In genomic region chr1:102693345-102693744, GRCh38 we compare ENCODE assay signal across 21 cellular contexts.
"Had no signal": no experiment of that assay in that cellular context is flagged by ENCODE, and none has a peak within 500 bp of the region (broad histone marks: within the 10 kb centered on the region; RNA-seq: fewer than 3 reads in every experiment).

No MANE protein-coding gene starts in this region.

- H3K4me3 ChIP-seq: dorsolateral prefrontal cortex, hepatocyte, left ventricle myocardium inferior, lower lobe of right lung, neural progenitor cell, ovary, suprapubic skin, thyroid gland had no signal

- DNase-seq: dorsolateral prefrontal cortex; effector CD8-positive, alpha-beta T cell; foreskin melanocyte; head of caudate nucleus; kidney; left cardiac atrium; left ventricle myocardium inferior; lower lobe of right lung; mesenchymal stem cell; midbrain; nucleus accumbens; ovary; right cardiac atrium; small intestine; stimulated activated CD4-positive, alpha-beta T cell treated with anti-CD3 and anti-CD28 coated beads, Interleukin-12 subunit alpha, Interleukin-12 subunit beta, amount 100 ng/mL, for 4 hours; stimulated activated naive CD4-positive, alpha-beta T cell treated with Interleukin-2 at 50 U/mL for 16 hours; thyroid gland had no signal

- ATAC-seq: left cardiac atrium; lower lobe of right lung; natural killer cell treated with Interleukin-12 subunit alpha and Interleukin-12 subunit beta and Interleukin-15 and Interleukin-18, amount 100 ng/mL, for 72 hours; right cardiac atrium had no signal
